ENCODE assay signal across 20 cellular contexts in genomic region chr15:77544162-77544561, GRCh38.
A peak's percentile ranks its signal among the peaks of the same experiment; 100 is the strongest.
DNase-seq lines count a peak whose midpoint lies in the region; ATAC-seq lines count a peak whose summit lies in the region.
"Had no signal": no experiment of that assay in that cellular context is flagged by ENCODE, and none has a peak within 500 bp of the region (broad histone marks: within the 10 kb centered on the region; RNA-seq: fewer than 3 reads in every experiment).

No MANE protein-coding gene starts in this region.

- H3K4me3 ChIP-seq in CD4-positive, alpha-beta memory T cell (ENCODE audit: low read length in 2 of 2), result no peak overlapping the region

- in situ Hi-C loops in KBM-7 (cut with MboI; ENCODE audit: low pct_unique_long_range_greater_than_20kb, low sequenced_read_pairs), result no loop called here

- H3K36me3 Mint-ChIP-seq in CD4-positive, alpha-beta memory T cell, result no peaks in the 10 kb centered on the region
- H3K36me3 Mint-ChIP-seq in activated T-helper 17 cell treated with anti-CD3 and anti-CD28 coated beads, Interleukin-2, amount 50 U/mL, for 72 hours (ENCODE audit: low read depth), result no peaks in the 10 kb centered on the region
- H3K36me3 Mint-ChIP-seq in naive B cell, result no peaks in the 10 kb centered on the region

- H3K27me3 Mint-ChIP-seq in CD4-positive, alpha-beta memory T cell, result no peaks in the 10 kb centered on the region
- peaks cover 4% of the 10 kb centered on the region for H3K27me3 Mint-ChIP-seq in activated T-helper 17 cell treated with anti-CD3 and anti-CD28 coated beads, Interleukin-2, amount 50 U/mL, for 72 hours
- peaks cover 0 to 13% (median 8%) of the 10 kb centered on the region in 3 donors for H3K27me3 Mint-ChIP-seq in naive B cell

- H3K36me3 ChIP-seq in CD4-positive, alpha-beta memory T cell (ENCODE audit: insufficient read depth, low read length), result no peaks in the 10 kb centered on the region
- H3K36me3 ChIP-seq: esophagus squamous epithelium, gastroesophageal sphincter, stomach had no signal

- ATAC-seq in activated T-helper 17 cell treated with anti-CD3 and anti-CD28 coated beads, Interleukin-2, amount 50 U/mL, for 72 hours (replicated peaks), result no peak
- no peak for ATAC-seq in naive B cell (ENCODE audit: low read depth in 2 of 2)

- peaks cover 12% of the 10 kb centered on the region for H3K4me1 ChIP-seq in CD4-positive, alpha-beta memory T cell (ENCODE audit: insufficient read depth, low read length)

- peaks cover 2 to 12% (median 6%) of the 10 kb centered on the region in 4 donors for H3K4me1 Mint-ChIP-seq in CD4-positive, alpha-beta memory T cell
- no peaks in the 10 kb centered on the region for H3K4me1 Mint-ChIP-seq in activated T-helper 17 cell treated with anti-CD3 and anti-CD28 coated beads, Interleukin-2, amount 50 U/mL, for 72 hours
- peaks cover 18 to 52% (median 40%) of the 10 kb centered on the region in 3 donors for H3K4me1 Mint-ChIP-seq in naive B cell

- CTCF ChIA-PET in CD4-positive, alpha-beta memory T cell (lab: Charles Lee; ENCODE audit: partially characterized antibody), result interaction anchor here (0.7 to 3.9 kb wide), 21 partner anchors 10 to 1487 kb away, joined by 3 to 45 read pairs (median 5); no protein-coding TSS in a partner anchor

- no peak for DNase-seq in CD4-positive, alpha-beta memory T cell
- DNase-seq in ELF-1 (ENCODE audit: low read depth, low spot score) (peak; percentile 1), naive B cell (no peak), KBM-7 (no peak), superior temporal gyrus (ENCODE audit: extremely low spot score) (no peak), NCI-H69 (lab: John Stamatoyannopoulos, UW) (no peak)
- DNase-seq in stimulated activated CD4-positive, alpha-beta T cell treated with anti-CD3 and anti-CD28 coated beads, Interleukin-4, amount 100 ng/mL, for 1 hour, result no peak
- DNase-seq: activated naive CD4-positive, alpha-beta T cell treated with anti-CD3 and anti-CD28 coated beads for 36 hours; effector memory CD4-positive, alpha-beta T cell; NCI-H1436; NCI-H524 treated with DMSO at 0.1 percent for 48 hours; nephron progenitor cell; SIG-M5; stimulated activated CD4-positive, alpha-beta T cell treated with anti-CD3 and anti-CD28 coated beads, Interleukin-2, amount 100 ng/mL, for 24 hours; stomach; trophoblast cell had no signal

- intact Hi-C loops in CD4-positive, alpha-beta memory T cell (cut with micrococcal nuclease), result no loop called here

- no peaks in the 10 kb centered on the region for H3K9me3 Mint-ChIP-seq in CD4-positive, alpha-beta memory T cell
- H3K9me3 Mint-ChIP-seq in activated T-helper 17 cell treated with anti-CD3 and anti-CD28 coated beads, Interleukin-2, amount 50 U/mL, for 72 hours, result no peaks in the 10 kb centered on the region
- peaks cover 0 to 5% (median 2%) of the 10 kb centered on the region in 7 donors for H3K9me3 Mint-ChIP-seq in naive B cell
- H3K9me3 Mint-ChIP-seq: activated naive CD4-positive, alpha-beta T cell treated with anti-CD3 and anti-CD28 coated beads for 36 hours had no signal

- H3K27ac ChIP-seq in CD4-positive, alpha-beta memory T cell (ENCODE audit: low read depth, low read length), result no peak overlapping the region

- POLR2A ChIA-PET in CD4-positive, alpha-beta memory T cell (lab: Charles Lee; ENCODE audit: partially characterized antibody), result interaction anchor here (0.8 kb wide), 1 partner anchor 425 kb away, joined by 3 read pairs; no protein-coding TSS in a partner anchor

- peak overlapping the region in 2 of 7 donors; percentile 52 to 55 for H3K27ac Mint-ChIP-seq in CD4-positive, alpha-beta memory T cell
- H3K27ac Mint-ChIP-seq in activated T-helper 17 cell treated with anti-CD3 and anti-CD28 coated beads, Interleukin-2, amount 50 U/mL, for 72 hours, result no peak overlapping the region
- H3K27ac Mint-ChIP-seq in naive B cell, result peak overlapping the region in 1 of 6 donors; percentile 28
- H3K27ac Mint-ChIP-seq: activated naive CD4-positive, alpha-beta T cell treated with anti-CD3 and anti-CD28 coated beads for 36 hours; nephron progenitor cell; progenitor cell of endocrine pancreas had no signal

- H3K4me3 Mint-ChIP-seq in CD4-positive, alpha-beta memory T cell, result peak overlapping the region in 7 of 8 donors; percentile 32 to 82 (median 79)
- peak overlapping the region; percentile 65 for H3K4me3 Mint-ChIP-seq in activated T-helper 17 cell treated with anti-CD3 and anti-CD28 coated beads, Interleukin-2, amount 50 U/mL, for 72 hours
- peak overlapping the region in 6 of 8 donors; percentile 5 to 87 (median 74) for H3K4me3 Mint-ChIP-seq in naive B cell

- H3K9me3 ChIP-seq in CD4-positive, alpha-beta memory T cell (ENCODE audit: control insufficient read depth in 1 of 2, low read length in 2 of 2), result no peaks in the 10 kb centered on the region
- H3K9me3 ChIP-seq: esophagus squamous epithelium, gastroesophageal sphincter, stomach had no signal

- H3K27me3 ChIP-seq in CD4-positive, alpha-beta memory T cell (ENCODE audit: insufficient read depth, low read length), result no peaks in the 10 kb centered on the region
- H3K27me3 ChIP-seq: gastroesophageal sphincter, stomach had no signal
